In genomic region chr1:114154146-114154962, GRCh38 we compare ENCODE assay signal across 9 cellular contexts. TPM values are rescaled to one million over a fixed set of nuclear protein-coding genes. Genes with fewer than 3 reads are reported as not detected.
A peak's percentile ranks its signal among the peaks of the same experiment; 100 is the strongest.
DNase-seq lines count a peak whose midpoint lies in the region; ATAC-seq and TF ChIP-seq lines count a peak whose summit lies in the region.
"Had no signal": no experiment of that assay in that cellular context is flagged by ENCODE, and none has a peak within 500 bp of the region (broad histone marks: within the 10 kb centered on the region; RNA-seq: fewer than 3 reads in every experiment).

No MANE protein-coding gene starts in this region.

- H3K4me3 ChIP-seq in NT2/D1 (ENCODE audit: insufficient read length, low read depth), result peak overlapping the region; percentile 88
- no peak overlapping the region for H3K4me3 ChIP-seq in fibroblast of mammary gland (ENCODE audit: control insufficient read depth, low read depth, low read length)
- H3K4me3 ChIP-seq in gastrocnemius medialis, result peak overlapping the region in 3 of 4 donors; percentile 38 to 59 (median 55)

- in situ Hi-C loops in gastrocnemius medialis (cut with MboI; ENCODE audit: low sequenced_read_pairs in 4 of 4), result no loop called here

- H3K9me3 ChIP-seq in NT2/D1 (ENCODE audit: insufficient read depth, low read length), result no peaks in the 10 kb centered on the region
- H3K9me3 ChIP-seq in gastrocnemius medialis, result no peaks in the 10 kb centered on the region

- intact Hi-C loops in gastrocnemius medialis (cut with DNase I; ENCODE audit: low total_unique reads), result no loop called here
- intact Hi-C loops in left colon (cut with DNase I, micrococcal nuclease), result no loop called here

- no peak for TF ChIP-seq CTCF in fibroblast of mammary gland (conservative IDR thresholded peaks at IDR 0.05; ENCODE audit: control insufficient read depth, insufficient read depth, low read depth, low read length)
- no peak for TF ChIP-seq CTCF in gastrocnemius medialis (IDR thresholded peaks at IDR 0.05 in 4 of 5, conservative IDR thresholded peaks at IDR 0.05 in 1 of 5)

- H3K27me3 ChIP-seq in NT2/D1 (ENCODE audit: insufficient read depth, insufficient read length) (peaks cover 25% of the 10 kb centered on the region), gastrocnemius medialis (peaks cover 52 to 58% (median 55%) of the 10 kb centered on the region in 3 donors)

- peaks cover under 1% of the 10 kb centered on the region for H3K36me3 ChIP-seq in NT2/D1 (ENCODE audit: insufficient read depth, insufficient read length, low read length)
- no peaks in the 10 kb centered on the region for H3K36me3 ChIP-seq in gastrocnemius medialis

- no peak overlapping the region for H3K27ac ChIP-seq in gastrocnemius medialis

- ATAC-seq in gastrocnemius medialis (no peak), left colon (no peak), HG03442 (IDR thresholded peaks at IDR 0.05; ENCODE audit: unreplicated experiment) (no peak)

- TF ChIP-seq POLR2A in gastrocnemius medialis (IDR thresholded peaks at IDR 0.05), result no peak

- peak; percentile 12 for DNase-seq in NCI-H146 (lab: John Stamatoyannopoulos, UW)
- no peak for DNase-seq in NCI-H146 treated with DMSO at 0.1 percent for 48 hours (lab: John Stamatoyannopoulos, UW; ENCODE audit: unreplicated experiment)
- no peak for DNase-seq in NT2/D1 (ENCODE audit: low read depth, low spot score)
- DNase-seq in fibroblast of mammary gland (ENCODE audit: low read depth), result peak; percentile 18
- DNase-seq in gastrocnemius medialis, result no peak
- DNase-seq in left colon, result no peak
- DNase-seq in UCSD-AML1 (lab: John Stamatoyannopoulos, UW; ENCODE audit: unreplicated experiment), result no peak
- DNase-seq: ACHN had no signal

- H3K4me1 ChIP-seq in NT2/D1 (ENCODE audit: insufficient read depth, insufficient read length) (peaks cover 11% of the 10 kb centered on the region), gastrocnemius medialis (peaks cover 13 to 24% of the 10 kb centered on the region in 2 donors)

- no peak overlapping the region for H3K9ac ChIP-seq in NT2/D1 (ENCODE audit: insufficient read length, low read depth)

RNA-seq across cellular contexts. Expression of gene SYT6, which starts 0.7 kb away (rescaled TPM):
- total RNA-seq in gastrocnemius medialis, result under 1 TPM in 1 of 4 donors, not detected in 3; 0.20 TPM
- under 1 TPM in 1 of 2 donors, not detected in 1; 0.14 TPM for total RNA-seq in left colon

Comparison
In these comparisons a context has a peak if more than half of its experiments do, and no peak if none do; other contexts are left out.
1. DNase-seq: peak in NCI-H146 (single experiment) and fibroblast of mammary gland (single experiment); none in NCI-H146 treated with DMSO at 0.1 percent for 48 hours (single experiment), NT2/D1 (single experiment), gastrocnemius medialis (0 of 2), left colon (0 of 2) and UCSD-AML1 (single experiment).